Comparison of ENCODE assay signal across 1 cellular context in the genomic region with DNA sequence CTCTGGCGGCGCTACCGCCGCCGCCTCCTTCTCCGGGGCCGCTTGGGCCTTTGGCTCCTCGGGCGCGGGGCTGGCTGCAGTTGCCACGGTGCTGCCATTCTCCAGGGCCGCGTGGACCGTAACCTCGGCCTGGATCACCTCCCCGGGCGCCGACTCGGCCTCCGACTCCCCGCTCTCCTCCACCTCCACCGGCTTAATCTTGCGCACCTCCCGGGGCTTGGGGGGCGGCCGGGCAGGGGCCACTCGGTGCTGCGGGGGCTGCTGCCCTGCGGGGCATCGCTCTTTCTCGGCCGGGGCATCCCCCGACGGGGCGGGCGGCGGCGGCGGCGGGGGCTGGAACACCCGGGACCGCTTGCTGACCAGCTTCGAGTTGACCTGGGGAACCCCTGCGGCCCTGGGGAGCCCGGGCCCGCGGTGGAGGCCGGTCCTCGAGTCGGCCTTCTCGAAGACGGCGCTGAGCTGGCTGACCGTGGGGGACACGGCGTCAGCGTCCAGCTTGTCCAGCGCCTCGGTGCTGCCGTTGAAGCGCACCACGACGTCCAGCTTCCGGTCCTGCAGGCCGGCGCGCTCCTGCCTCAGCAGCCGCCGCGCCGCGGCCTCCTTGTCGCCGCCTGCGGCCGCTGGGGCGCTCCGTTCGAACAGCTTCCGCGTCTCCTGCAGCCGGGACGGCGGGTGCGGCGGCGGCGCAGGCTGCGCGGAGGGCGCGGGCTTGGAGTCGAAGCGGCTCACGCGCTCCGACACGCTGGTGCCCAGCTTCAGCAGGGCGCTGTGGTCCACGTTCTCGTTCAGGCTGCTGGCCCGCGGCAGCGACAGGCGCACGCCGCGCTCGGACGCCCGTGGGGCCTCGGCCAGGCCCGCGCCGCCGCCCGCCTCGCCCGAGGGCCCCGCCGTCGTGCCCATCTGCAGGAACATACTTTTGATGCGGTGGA.
TF ChIP-seq lines count a peak whose summit lies in the region.

No MANE protein-coding gene starts in this region.

TF ChIP-seq in HepG2, 621 proteins besides CTCF, POLR2A, EP300 and RAD21 (continued from another document and continues in another):
- TF ChIP-seq, protein P1, sequence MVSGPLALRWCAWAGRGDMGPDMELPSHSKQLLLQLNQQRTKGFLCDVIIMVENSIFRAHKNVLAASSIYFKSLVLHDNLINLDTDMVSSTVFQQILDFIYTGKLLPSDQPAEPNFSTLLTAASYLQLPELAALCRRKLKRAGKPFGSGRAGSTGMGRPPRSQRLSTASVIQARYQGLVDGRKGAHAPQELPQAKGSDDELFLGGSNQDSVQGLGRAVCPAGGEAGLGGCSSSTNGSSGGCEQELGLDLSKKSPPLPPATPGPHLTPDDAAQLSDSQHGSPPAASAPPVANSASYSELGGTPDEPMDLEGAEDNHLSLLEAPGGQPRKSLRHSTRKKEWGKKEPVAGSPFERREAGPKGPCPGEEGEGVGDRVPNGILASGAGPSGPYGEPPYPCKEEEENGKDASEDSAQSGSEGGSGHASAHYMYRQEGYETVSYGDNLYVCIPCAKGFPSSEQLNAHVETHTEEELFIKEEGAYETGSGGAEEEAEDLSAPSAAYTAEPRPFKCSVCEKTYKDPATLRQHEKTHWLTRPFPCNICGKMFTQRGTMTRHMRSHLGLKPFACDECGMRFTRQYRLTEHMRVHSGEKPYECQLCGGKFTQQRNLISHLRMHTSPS (CRISPR knock-in tag; IDR thresholded peaks at IDR 0.05; ENCODE audit: low read depth), result no peak; the same call in 1 of the 2 replicates
- TF ChIP-seq, protein P2, sequence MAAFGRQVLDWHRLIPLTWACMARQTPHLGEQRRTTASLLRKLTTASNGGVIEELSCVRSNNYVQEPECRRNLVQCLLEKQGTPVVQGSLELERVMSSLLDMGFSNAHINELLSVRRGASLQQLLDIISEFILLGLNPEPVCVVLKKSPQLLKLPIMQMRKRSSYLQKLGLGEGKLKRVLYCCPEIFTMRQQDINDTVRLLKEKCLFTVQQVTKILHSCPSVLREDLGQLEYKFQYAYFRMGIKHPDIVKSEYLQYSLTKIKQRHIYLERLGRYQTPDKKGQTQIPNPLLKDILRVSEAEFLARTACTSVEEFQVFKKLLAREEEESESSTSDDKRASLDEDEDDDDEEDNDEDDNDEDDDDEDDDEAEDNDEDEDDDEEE (CRISPR knock-in tag; IDR thresholded peaks at IDR 0.05), result no peak
- TF ChIP-seq, protein P3, sequence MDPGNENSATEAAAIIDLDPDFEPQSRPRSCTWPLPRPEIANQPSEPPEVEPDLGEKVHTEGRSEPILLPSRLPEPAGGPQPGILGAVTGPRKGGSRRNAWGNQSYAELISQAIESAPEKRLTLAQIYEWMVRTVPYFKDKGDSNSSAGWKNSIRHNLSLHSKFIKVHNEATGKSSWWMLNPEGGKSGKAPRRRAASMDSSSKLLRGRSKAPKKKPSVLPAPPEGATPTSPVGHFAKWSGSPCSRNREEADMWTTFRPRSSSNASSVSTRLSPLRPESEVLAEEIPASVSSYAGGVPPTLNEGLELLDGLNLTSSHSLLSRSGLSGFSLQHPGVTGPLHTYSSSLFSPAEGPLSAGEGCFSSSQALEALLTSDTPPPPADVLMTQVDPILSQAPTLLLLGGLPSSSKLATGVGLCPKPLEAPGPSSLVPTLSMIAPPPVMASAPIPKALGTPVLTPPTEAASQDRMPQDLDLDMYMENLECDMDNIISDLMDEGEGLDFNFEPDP (CRISPR knock-in tag; conservative IDR thresholded peaks at IDR 0.05), result peak; percentile 85; the same call in 1 of the 2 replicates
- TF ChIP-seq NFYB (CRISPR knock-in tag; IDR thresholded peaks at IDR 0.05) (no peak), JUNB (CRISPR knock-in tag; IDR thresholded peaks at IDR 0.05; ENCODE audit: borderline replicate concordance) (no peak), ZNF547 (CRISPR knock-in tag; IDR thresholded peaks at IDR 0.05) (no peak; the same call in 1 of the 2 replicates), PCBP2 (optimal IDR thresholded peaks at IDR 0.05; ENCODE audit: low read depth, low read length, poor library complexity, severe bottlenecking) (no peak), PHB2 (IDR thresholded peaks at IDR 0.05; ENCODE audit: partially characterized antibody) (no peak), CBX2 (IDR thresholded peaks at IDR 0.05; ENCODE audit: low read depth, low read length) (no peak), CBX2 (CRISPR knock-in tag; IDR thresholded peaks at IDR 0.05; ENCODE audit: low read depth) (peak; percentile 82; the same call in 1 of the 2 replicates), ZNF792 (CRISPR knock-in tag; IDR thresholded peaks at IDR 0.05) (no peak), CENPX (CRISPR knock-in tag; IDR thresholded peaks at IDR 0.05) (no peak), NFE2L2 (IDR thresholded peaks at IDR 0.05; ENCODE audit: low read length) (no peak), ZNF235 (CRISPR knock-in tag; IDR thresholded peaks at IDR 0.05; ENCODE audit: borderline replicate concordance) (0 out of 2 replicates have a peak, but pooled peaks have one; percentile 88), ZNF530 (CRISPR knock-in tag; IDR thresholded peaks at IDR 0.05; ENCODE audit: low read depth) (no peak), TAF1 (CRISPR knock-in tag; IDR thresholded peaks at IDR 0.05) (no peak), ZNF33B (CRISPR knock-in tag; IDR thresholded peaks at IDR 0.05) (peak; percentile 24; the same call in 1 of the 2 replicates), KDM5B (CRISPR knock-in tag; IDR thresholded peaks at IDR 0.05; ENCODE audit: borderline replicate concordance) (peak; percentile 80; the same call in 1 of the 2 replicates), NFKB2 (CRISPR knock-in tag; IDR thresholded peaks at IDR 0.05; ENCODE audit: borderline replicate concordance) (peak; percentile 80; the same call in 1 of the 2 replicates), YEATS2 (CRISPR knock-in tag; IDR thresholded peaks at IDR 0.05; ENCODE audit: borderline replicate concordance) (no peak), HHEX (CRISPR knock-in tag; IDR thresholded peaks at IDR 0.05) (no peak), KMT2B (CRISPR knock-in tag; IDR thresholded peaks at IDR 0.05) (no peak)
- TF ChIP-seq, protein P4, sequence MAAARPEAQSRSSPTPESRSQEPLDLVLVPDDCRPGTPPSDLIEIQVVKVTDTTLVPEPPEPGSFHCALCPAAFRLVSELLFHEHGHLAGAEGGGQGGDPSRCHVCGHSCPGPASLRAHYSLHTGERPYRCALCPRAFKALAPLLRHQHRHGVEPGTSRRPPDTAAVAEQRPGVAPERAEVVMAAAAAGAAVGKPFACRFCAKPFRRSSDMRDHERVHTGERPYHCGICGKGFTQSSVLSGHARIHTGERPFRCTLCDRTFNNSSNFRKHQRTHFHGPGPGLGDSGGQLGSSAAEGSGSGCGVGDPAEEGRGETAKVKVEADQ (CRISPR knock-in tag; IDR thresholded peaks at IDR 0.05; ENCODE audit: borderline replicate concordance), result peak; percentile 51
- TF ChIP-seq, protein P5, sequence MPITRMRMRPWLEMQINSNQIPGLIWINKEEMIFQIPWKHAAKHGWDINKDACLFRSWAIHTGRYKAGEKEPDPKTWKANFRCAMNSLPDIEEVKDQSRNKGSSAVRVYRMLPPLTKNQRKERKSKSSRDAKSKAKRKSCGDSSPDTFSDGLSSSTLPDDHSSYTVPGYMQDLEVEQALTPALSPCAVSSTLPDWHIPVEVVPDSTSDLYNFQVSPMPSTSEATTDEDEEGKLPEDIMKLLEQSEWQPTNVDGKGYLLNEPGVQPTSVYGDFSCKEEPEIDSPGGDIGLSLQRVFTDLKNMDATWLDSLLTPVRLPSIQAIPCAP (CRISPR knock-in tag; IDR thresholded peaks at IDR 0.05; ENCODE audit: low read depth), result 0 out of 2 replicates have a peak, but pooled peaks have one; percentile 26
- TF ChIP-seq, protein P6, sequence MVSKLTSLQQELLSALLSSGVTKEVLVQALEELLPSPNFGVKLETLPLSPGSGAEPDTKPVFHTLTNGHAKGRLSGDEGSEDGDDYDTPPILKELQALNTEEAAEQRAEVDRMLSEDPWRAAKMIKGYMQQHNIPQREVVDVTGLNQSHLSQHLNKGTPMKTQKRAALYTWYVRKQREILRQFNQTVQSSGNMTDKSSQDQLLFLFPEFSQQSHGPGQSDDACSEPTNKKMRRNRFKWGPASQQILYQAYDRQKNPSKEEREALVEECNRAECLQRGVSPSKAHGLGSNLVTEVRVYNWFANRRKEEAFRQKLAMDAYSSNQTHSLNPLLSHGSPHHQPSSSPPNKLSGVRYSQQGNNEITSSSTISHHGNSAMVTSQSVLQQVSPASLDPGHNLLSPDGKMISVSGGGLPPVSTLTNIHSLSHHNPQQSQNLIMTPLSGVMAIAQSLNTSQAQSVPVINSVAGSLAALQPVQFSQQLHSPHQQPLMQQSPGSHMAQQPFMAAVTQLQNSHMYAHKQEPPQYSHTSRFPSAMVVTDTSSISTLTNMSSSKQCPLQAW (CRISPR knock-in tag; IDR thresholded peaks at IDR 0.05), result no peak
- TF ChIP-seq, protein P7, sequence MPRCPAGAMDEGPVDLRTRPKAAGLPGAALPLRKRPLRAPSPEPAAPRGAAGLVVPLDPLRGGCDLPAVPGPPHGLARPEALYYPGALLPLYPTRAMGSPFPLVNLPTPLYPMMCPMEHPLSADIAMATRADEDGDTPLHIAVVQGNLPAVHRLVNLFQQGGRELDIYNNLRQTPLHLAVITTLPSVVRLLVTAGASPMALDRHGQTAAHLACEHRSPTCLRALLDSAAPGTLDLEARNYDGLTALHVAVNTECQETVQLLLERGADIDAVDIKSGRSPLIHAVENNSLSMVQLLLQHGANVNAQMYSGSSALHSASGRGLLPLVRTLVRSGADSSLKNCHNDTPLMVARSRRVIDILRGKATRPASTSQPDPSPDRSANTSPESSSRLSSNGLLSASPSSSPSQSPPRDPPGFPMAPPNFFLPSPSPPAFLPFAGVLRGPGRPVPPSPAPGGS (CRISPR knock-in tag; IDR thresholded peaks at IDR 0.05), result no peak; the same call in 1 of the 2 replicates
- TF ChIP-seq, protein P8, sequence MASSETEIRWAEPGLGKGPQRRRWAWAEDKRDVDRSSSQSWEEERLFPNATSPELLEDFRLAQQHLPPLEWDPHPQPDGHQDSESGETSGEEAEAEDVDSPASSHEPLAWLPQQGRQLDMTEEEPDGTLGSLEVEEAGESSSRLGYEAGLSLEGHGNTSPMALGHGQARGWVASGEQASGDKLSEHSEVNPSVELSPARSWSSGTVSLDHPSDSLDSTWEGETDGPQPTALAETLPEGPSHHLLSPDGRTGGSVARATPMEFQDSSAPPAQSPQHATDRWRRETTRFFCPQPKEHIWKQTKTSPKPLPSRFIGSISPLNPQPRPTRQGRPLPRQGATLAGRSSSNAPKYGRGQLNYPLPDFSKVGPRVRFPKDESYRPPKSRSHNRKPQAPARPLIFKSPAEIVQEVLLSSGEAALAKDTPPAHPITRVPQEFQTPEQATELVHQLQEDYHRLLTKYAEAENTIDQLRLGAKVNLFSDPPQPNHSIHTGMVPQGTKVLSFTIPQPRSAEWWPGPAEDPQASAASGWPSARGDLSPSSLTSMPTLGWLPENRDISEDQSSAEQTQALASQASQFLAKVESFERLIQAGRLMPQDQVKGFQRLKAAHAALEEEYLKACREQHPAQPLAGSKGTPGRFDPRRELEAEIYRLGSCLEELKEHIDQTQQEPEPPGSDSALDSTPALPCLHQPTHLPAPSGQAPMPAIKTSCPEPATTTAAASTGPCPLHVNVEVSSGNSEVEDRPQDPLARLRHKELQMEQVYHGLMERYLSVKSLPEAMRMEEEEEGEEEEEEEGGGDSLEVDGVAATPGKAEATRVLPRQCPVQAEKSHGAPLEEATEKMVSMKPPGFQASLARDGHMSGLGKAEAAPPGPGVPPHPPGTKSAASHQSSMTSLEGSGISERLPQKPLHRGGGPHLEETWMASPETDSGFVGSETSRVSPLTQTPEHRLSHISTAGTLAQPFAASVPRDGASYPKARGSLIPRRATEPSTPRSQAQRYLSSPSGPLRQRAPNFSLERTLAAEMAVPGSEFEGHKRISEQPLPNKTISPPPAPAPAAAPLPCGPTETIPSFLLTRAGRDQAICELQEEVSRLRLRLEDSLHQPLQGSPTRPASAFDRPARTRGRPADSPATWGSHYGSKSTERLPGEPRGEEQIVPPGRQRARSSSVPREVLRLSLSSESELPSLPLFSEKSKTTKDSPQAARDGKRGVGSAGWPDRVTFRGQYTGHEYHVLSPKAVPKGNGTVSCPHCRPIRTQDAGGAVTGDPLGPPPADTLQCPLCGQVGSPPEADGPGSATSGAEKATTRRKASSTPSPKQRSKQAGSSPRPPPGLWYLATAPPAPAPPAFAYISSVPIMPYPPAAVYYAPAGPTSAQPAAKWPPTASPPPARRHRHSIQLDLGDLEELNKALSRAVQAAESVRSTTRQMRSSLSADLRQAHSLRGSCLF (CRISPR knock-in tag; IDR thresholded peaks at IDR 0.05; ENCODE audit: borderline replicate concordance), result no peak
- TF ChIP-seq, protein P9, sequence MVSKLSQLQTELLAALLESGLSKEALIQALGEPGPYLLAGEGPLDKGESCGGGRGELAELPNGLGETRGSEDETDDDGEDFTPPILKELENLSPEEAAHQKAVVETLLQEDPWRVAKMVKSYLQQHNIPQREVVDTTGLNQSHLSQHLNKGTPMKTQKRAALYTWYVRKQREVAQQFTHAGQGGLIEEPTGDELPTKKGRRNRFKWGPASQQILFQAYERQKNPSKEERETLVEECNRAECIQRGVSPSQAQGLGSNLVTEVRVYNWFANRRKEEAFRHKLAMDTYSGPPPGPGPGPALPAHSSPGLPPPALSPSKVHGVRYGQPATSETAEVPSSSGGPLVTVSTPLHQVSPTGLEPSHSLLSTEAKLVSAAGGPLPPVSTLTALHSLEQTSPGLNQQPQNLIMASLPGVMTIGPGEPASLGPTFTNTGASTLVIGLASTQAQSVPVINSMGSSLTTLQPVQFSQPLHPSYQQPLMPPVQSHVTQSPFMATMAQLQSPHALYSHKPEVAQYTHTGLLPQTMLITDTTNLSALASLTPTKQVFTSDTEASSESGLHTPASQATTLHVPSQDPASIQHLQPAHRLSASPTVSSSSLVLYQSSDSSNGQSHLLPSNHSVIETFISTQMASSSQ (IDR thresholded peaks at IDR 0.05; ENCODE audit: low read depth), result no peak
- TF ChIP-seq, protein P9 (CRISPR knock-in tag; IDR thresholded peaks at IDR 0.05; ENCODE audit: borderline replicate concordance), result no peak
- TF ChIP-seq, protein P10, sequence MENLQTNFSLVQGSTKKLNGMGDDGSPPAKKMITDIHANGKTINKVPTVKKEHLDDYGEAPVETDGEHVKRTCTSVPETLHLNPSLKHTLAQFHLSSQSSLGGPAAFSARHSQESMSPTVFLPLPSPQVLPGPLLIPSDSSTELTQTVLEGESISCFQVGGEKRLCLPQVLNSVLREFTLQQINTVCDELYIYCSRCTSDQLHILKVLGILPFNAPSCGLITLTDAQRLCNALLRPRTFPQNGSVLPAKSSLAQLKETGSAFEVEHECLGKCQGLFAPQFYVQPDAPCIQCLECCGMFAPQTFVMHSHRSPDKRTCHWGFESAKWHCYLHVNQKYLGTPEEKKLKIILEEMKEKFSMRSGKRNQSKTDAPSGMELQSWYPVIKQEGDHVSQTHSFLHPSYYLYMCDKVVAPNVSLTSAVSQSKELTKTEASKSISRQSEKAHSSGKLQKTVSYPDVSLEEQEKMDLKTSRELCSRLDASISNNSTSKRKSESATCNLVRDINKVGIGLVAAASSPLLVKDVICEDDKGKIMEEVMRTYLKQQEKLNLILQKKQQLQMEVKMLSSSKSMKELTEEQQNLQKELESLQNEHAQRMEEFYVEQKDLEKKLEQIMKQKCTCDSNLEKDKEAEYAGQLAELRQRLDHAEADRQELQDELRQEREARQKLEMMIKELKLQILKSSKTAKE (CRISPR knock-in tag; IDR thresholded peaks at IDR 0.05; ENCODE audit: borderline replicate concordance), result no peak
